Comparison of ENCODE assay signal across 8 cellular contexts in genomic region chr3:112814256-112814655, GRCh38. TPM values are rescaled to one million over a fixed set of nuclear protein-coding genes. Genes with fewer than 3 reads are reported as not detected.
DNase-seq lines count a peak whose midpoint lies in the region; ATAC-seq and TF ChIP-seq lines count a peak whose summit lies in the region.

No MANE protein-coding gene starts in this region.

- peak overlapping the region; percentile 51 for H3K27ac Mint-ChIP-seq in HFFc6
- peak overlapping the region; percentile 29 for H3K27ac Mint-ChIP-seq in activated T-helper 17 cell treated with anti-CD3 and anti-CD28 coated beads, Interleukin-2, amount 50 U/mL, for 72 hours
- no peak overlapping the region for H3K27ac Mint-ChIP-seq in activated T-cell treated with anti-CD3 and anti-CD28 coated beads, Interleukin-2, amount 50 U/mL, for 72 hours
- H3K27ac Mint-ChIP-seq in T-helper 2 cell treated with Interferon-gamma antibody and Interleukin-4, amounts not matched to agents 5 μg/mL and 100 μg/mL, for 36 hours: no peak overlapping the region

- no peaks in the 10 kb centered on the region for H3K9me3 Mint-ChIP-seq in HFFc6
- no peaks in the 10 kb centered on the region for H3K9me3 Mint-ChIP-seq in activated T-helper 17 cell treated with anti-CD3 and anti-CD28 coated beads, Interleukin-2, amount 50 U/mL, for 72 hours
- peaks cover 0 to 4% of the 10 kb centered on the region in 2 donors for H3K9me3 Mint-ChIP-seq in activated T-cell treated with anti-CD3 and anti-CD28 coated beads, Interleukin-2, amount 50 U/mL, for 72 hours
- H3K9me3 Mint-ChIP-seq in T-helper 2 cell treated with Interferon-gamma antibody and Interleukin-4, amounts not matched to agents 5 μg/mL and 100 μg/mL, for 36 hours: no peaks in the 10 kb centered on the region

- ATAC-seq in activated T-helper 17 cell treated with anti-CD3 and anti-CD28 coated beads, Interleukin-2, amount 50 U/mL, for 72 hours (replicated peaks): no peak
- ATAC-seq in activated T-cell treated with anti-CD3 and anti-CD28 coated beads, Interleukin-2, amount 50 U/mL, for 72 hours (replicated peaks in 1 of 2): no peak
- no peak for ATAC-seq in GM18505 (IDR thresholded peaks at IDR 0.05; ENCODE audit: unreplicated experiment)

- H3K36me3 Mint-ChIP-seq in HFFc6 (ENCODE audit: low read depth): no peaks in the 10 kb centered on the region
- no peaks in the 10 kb centered on the region for H3K36me3 Mint-ChIP-seq in activated T-helper 17 cell treated with anti-CD3 and anti-CD28 coated beads, Interleukin-2, amount 50 U/mL, for 72 hours (ENCODE audit: low read depth)
- no peaks in the 10 kb centered on the region for H3K36me3 Mint-ChIP-seq in activated T-cell treated with anti-CD3 and anti-CD28 coated beads, Interleukin-2, amount 50 U/mL, for 72 hours (ENCODE audit: insufficient read depth in 2 of 2)
- peaks cover 1% of the 10 kb centered on the region for H3K36me3 Mint-ChIP-seq in T-helper 2 cell treated with Interferon-gamma antibody and Interleukin-4, amounts not matched to agents 5 μg/mL and 100 μg/mL, for 36 hours (ENCODE audit: low read depth)

- TF ChIP-seq CTCF in AG10803 (conservative IDR thresholded peaks at IDR 0.05; ENCODE audit: low read length): peak; percentile 79
- peak; percentile 78 for TF ChIP-seq CTCF in HFFc6 (IDR thresholded peaks at IDR 0.05)

- no peaks in the 10 kb centered on the region for H3K27me3 Mint-ChIP-seq in HFFc6 (ENCODE audit: insufficient read depth)
- no peaks in the 10 kb centered on the region for H3K27me3 Mint-ChIP-seq in activated T-helper 17 cell treated with anti-CD3 and anti-CD28 coated beads, Interleukin-2, amount 50 U/mL, for 72 hours
- no peaks in the 10 kb centered on the region for H3K27me3 Mint-ChIP-seq in activated T-cell treated with anti-CD3 and anti-CD28 coated beads, Interleukin-2, amount 50 U/mL, for 72 hours (ENCODE audit: low read depth)
- peaks cover 12% of the 10 kb centered on the region for H3K27me3 Mint-ChIP-seq in T-helper 2 cell treated with Interferon-gamma antibody and Interleukin-4, amounts not matched to agents 5 μg/mL and 100 μg/mL, for 36 hours (ENCODE audit: low read depth)

- TF ChIP-seq POLR2A in GM18505 (IDR thresholded peaks at IDR 0.05; ENCODE audit: borderline replicate concordance, extremely low read depth, insufficient read depth, insufficient read length): no peak

- DNase-seq in AG10803 (ENCODE audit: low read depth) (peak; percentile 86), HFFc6 (peak; percentile 66), kidney tubule cell (ENCODE audit: low spot score) (peak; percentile 53), activated gamma-delta T cell (lab: John Stamatoyannopoulos, UW) (no peak)
- DNase-seq in activated T-cell treated with anti-CD3 and anti-CD28 coated beads, Interleukin-2, amount 50 U/mL, for 72 hours: no peak
- DNase-seq in T-helper 2 cell treated with Interferon-gamma antibody and Interleukin-4, amounts not matched to agents 5 μg/mL and 100 μg/mL, for 36 hours (ENCODE audit: low spot score): no peak

- H3K4me3 ChIP-seq in AG10803 (ENCODE audit: low read length): no peak overlapping the region

- no peak overlapping the region for H3K4me3 Mint-ChIP-seq in HFFc6
- H3K4me3 Mint-ChIP-seq in activated T-helper 17 cell treated with anti-CD3 and anti-CD28 coated beads, Interleukin-2, amount 50 U/mL, for 72 hours: no peak overlapping the region
- no peak overlapping the region for H3K4me3 Mint-ChIP-seq in activated T-cell treated with anti-CD3 and anti-CD28 coated beads, Interleukin-2, amount 50 U/mL, for 72 hours
- no peak overlapping the region for H3K4me3 Mint-ChIP-seq in T-helper 2 cell treated with Interferon-gamma antibody and Interleukin-4, amounts not matched to agents 5 μg/mL and 100 μg/mL, for 36 hours

- peaks cover 74% of the 10 kb centered on the region for H3K4me1 Mint-ChIP-seq in HFFc6 (ENCODE audit: low read depth)
- H3K4me1 Mint-ChIP-seq in activated T-helper 17 cell treated with anti-CD3 and anti-CD28 coated beads, Interleukin-2, amount 50 U/mL, for 72 hours: peaks cover 9% of the 10 kb centered on the region
- no peaks in the 10 kb centered on the region for H3K4me1 Mint-ChIP-seq in activated T-cell treated with anti-CD3 and anti-CD28 coated beads, Interleukin-2, amount 50 U/mL, for 72 hours (ENCODE audit: low read depth)
- H3K4me1 Mint-ChIP-seq in T-helper 2 cell treated with Interferon-gamma antibody and Interleukin-4, amounts not matched to agents 5 μg/mL and 100 μg/mL, for 36 hours (ENCODE audit: low read depth): peaks cover 24% of the 10 kb centered on the region

RNA-seq across cellular contexts. Expression of gene CD200R1L, which starts 32.4 kb away (rescaled TPM):
- not detected for total RNA-seq in HFFc6 (2021; fragmentation: NEBNext Ultra II Directional; extraction: Animal tissue kit (Norgen Biotek cat#: 25700))
- total RNA-seq in activated T-helper 17 cell treated with anti-CD3 and anti-CD28 coated beads, Interleukin-2, amount 50 U/mL, for 72 hours: not detected
- not detected for total RNA-seq in activated T-cell treated with anti-CD3 and anti-CD28 coated beads, Interleukin-2, amount 50 U/mL, for 72 hours

Comparison
In these comparisons a context has a peak if more than half of its experiments do, and no peak if none do; other contexts are left out.
1. DNase-seq: peak in AG10803 (single experiment), HFFc6 (single experiment) and kidney tubule cell (single experiment); none in activated gamma-delta T cell (single experiment), activated T-cell treated with anti-CD3 and anti-CD28 coated beads, Interleukin-2, amount 50 U/mL, for 72 hours (0 of 2) and T-helper 2 cell treated with Interferon-gamma antibody and Interleukin-4, amounts not matched to agents 5 μg/mL and 100 μg/mL, for 36 hours (single experiment).
2. H3K27ac Mint-ChIP-seq: peak in HFFc6 (single experiment) and activated T-helper 17 cell treated with anti-CD3 and anti-CD28 coated beads, Interleukin-2, amount 50 U/mL, for 72 hours (single experiment); none in activated T-cell treated with anti-CD3 and anti-CD28 coated beads, Interleukin-2, amount 50 U/mL, for 72 hours (single experiment) and T-helper 2 cell treated with Interferon-gamma antibody and Interleukin-4, amounts not matched to agents 5 μg/mL and 100 μg/mL, for 36 hours (single experiment).